ENCODE assay signal across 1 cellular context in the genomic region with DNA sequence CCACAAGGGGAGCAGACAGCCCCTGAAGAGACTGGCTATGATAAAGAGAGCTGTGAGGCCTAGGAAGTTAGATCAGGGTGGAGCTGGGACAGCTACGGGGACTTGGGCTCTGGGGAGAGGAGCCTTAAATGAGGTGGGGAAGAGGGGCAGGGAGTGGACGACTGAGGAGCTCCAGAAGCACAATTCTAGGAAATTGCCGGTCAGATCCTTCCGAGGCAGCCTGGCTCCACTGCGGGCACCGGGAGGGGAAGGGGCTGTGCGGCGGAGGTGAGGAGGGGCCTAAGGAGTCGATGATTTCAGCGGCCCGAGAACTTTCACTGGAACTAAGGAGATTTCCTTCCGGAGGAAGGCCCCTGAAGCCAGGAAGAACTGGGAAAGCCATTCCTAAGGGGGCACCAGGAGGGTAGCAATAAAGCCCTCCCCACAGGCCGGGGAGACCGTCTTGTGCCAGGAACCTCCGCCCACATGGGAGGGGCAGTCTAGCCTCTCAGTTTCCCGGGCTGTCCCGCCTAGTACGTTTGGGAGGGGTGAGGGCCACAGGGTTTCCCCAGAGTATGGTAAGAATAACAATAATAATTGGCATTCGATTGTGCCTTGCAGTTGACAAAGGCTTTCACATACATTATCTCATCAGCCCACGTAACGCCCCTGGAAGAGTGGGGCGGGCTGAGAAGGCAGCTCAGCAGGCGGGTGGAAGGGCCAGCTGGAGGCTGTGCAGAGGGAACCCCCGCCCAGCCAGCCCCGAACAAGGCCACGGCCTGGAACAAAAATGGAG.
TF ChIP-seq lines count a peak whose summit lies in the region.

No MANE protein-coding gene starts in this region.

TF ChIP-seq in HepG2, 621 proteins besides CTCF, POLR2A, EP300 and RAD21:
- no peak for TF ChIP-seq MAZ (IDR thresholded peaks at IDR 0.05; ENCODE audit: borderline replicate concordance, low read depth, low read length)
- TF ChIP-seq MAZ (CRISPR knock-in tag; IDR thresholded peaks at IDR 0.05; ENCODE audit: low read depth), result no peak
- no peak for TF ChIP-seq TARDBP (CRISPR knock-in tag; IDR thresholded peaks at IDR 0.05)
- TF ChIP-seq ZNF326 (CRISPR knock-in tag; IDR thresholded peaks at IDR 0.05; ENCODE audit: borderline replicate concordance), result no peak
- TF ChIP-seq PHF8 (CRISPR knock-in tag; IDR thresholded peaks at IDR 0.05), result no peak
- TF ChIP-seq ZNF205 (CRISPR knock-in tag; IDR thresholded peaks at IDR 0.05), result no peak
- TF ChIP-seq TRIM24 (CRISPR knock-in tag; IDR thresholded peaks at IDR 0.05), result no peak
- no peak for TF ChIP-seq TSC22D2 (CRISPR knock-in tag; IDR thresholded peaks at IDR 0.05; ENCODE audit: borderline replicate concordance)
- no peak for TF ChIP-seq ATF4 (CRISPR knock-in tag; IDR thresholded peaks at IDR 0.05)
- no peak for TF ChIP-seq ZNF562 (CRISPR knock-in tag; IDR thresholded peaks at IDR 0.05; ENCODE audit: borderline replicate concordance)
- no peak for TF ChIP-seq ZNF160 (CRISPR knock-in tag; IDR thresholded peaks at IDR 0.05)
- no peak for TF ChIP-seq NBN (conservative IDR thresholded peaks at IDR 0.05)
- no peak for TF ChIP-seq ZNF816 (CRISPR knock-in tag; IDR thresholded peaks at IDR 0.05; ENCODE audit: borderline replicate concordance)
- TF ChIP-seq ZNF432 (CRISPR knock-in tag; IDR thresholded peaks at IDR 0.05; ENCODE audit: borderline replicate concordance), result no peak
- TF ChIP-seq ZNF367 (CRISPR knock-in tag; IDR thresholded peaks at IDR 0.05; ENCODE audit: borderline replicate concordance), result no peak
- TF ChIP-seq, protein P1, sequence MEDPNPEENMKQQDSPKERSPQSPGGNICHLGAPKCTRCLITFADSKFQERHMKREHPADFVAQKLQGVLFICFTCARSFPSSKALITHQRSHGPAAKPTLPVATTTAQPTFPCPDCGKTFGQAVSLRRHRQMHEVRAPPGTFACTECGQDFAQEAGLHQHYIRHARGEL (CRISPR knock-in tag; IDR thresholded peaks at IDR 0.05), result no peak
- TF ChIP-seq ZNF329 (CRISPR knock-in tag; IDR thresholded peaks at IDR 0.05; ENCODE audit: low read depth), result no peak
TF ChIP-seq in HepG2: peak in this region for 0.
